9 cellular contexts compared by ENCODE assay signal in the genomic region with DNA sequence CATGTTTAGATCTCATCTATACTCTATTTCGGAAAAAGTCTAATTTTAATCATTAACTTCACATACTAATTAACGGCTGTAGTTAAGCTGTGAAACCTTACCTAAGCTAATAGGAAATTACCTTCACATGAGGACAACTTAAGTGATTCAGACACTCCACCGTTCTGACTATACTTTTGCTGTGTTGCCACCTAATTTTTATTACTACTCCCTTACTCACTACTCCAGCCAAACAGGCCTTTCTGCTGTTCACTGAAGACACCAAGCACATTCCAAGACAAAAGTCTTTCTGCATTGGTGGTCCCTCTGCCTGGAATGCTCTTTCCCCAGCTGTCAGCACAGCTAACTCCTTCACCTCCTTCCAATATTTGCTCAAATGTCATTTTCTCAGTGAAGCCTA. TPM values are rescaled to one million over a fixed set of nuclear protein-coding genes. Genes with fewer than 3 reads are reported as not detected.
DNase-seq lines count a peak whose midpoint lies in the region; ATAC-seq and TF ChIP-seq lines count a peak whose summit lies in the region.
"Had no signal": no experiment of that assay in that cellular context is flagged by ENCODE, and none has a peak within 500 bp of the region (broad histone marks: within the 10 kb centered on the region; RNA-seq: fewer than 3 reads in every experiment).

No MANE protein-coding gene starts in this region.

- TF ChIP-seq CTCF in GM12864 (IDR thresholded peaks at IDR 0.05; ENCODE audit: low read depth, low read length, missing control alignments) (no peak), parathyroid adenoma (IDR thresholded peaks at IDR 0.05) (no peak)

- ATAC-seq in HG02798 (IDR thresholded peaks at IDR 0.05; ENCODE audit: poor library complexity, unreplicated experiment), result no peak
- ATAC-seq: sciatic nerve had no signal

- H3K36me3 ChIP-seq in esophagus (ENCODE audit: control insufficient read depth in 2 of 2, insufficient read depth in 2 of 2, low read length in 1 of 2) (peaks cover 5% of the 10 kb centered on the region in 2 donors), parathyroid adenoma (ENCODE audit: control insufficient read depth, insufficient read depth, low read length) (no peaks in the 10 kb centered on the region)

- intact Hi-C loops in posterior vena cava (cut with DNase I), result no loop called here

- DNase-seq in GM12864 (ENCODE audit: low read depth) (no peak), RKO (ENCODE audit: low spot score) (peak; percentile 86), amniotic stem cell (lab: John Stamatoyannopoulos, UW) (no peak), posterior vena cava (ENCODE audit: low spot score) (no peak), NCI-H187 treated with DMSO at 0.1 percent for 48 hours (lab: John Stamatoyannopoulos, UW) (no peak)

- H2AFZ ChIP-seq in parathyroid adenoma, result no peak overlapping the region

- 76 to 83% methylated on average over 3 of the region's 3 CpGs for WGBS in esophagus, 2 donors

- H3K4me1 ChIP-seq in esophagus (ENCODE audit: control insufficient read depth in 2 of 2, insufficient read depth in 2 of 2, low read length in 1 of 2) (peaks cover 0 to 4% of the 10 kb centered on the region in 2 donors), parathyroid adenoma (peaks cover 8% of the 10 kb centered on the region)

- H3K9me3 ChIP-seq in esophagus (ENCODE audit: control insufficient read depth in 2 of 2, insufficient read depth in 1 of 2, low read depth in 1 of 2, low read length in 1 of 2) (no peaks in the 10 kb centered on the region), parathyroid adenoma (ENCODE audit: control insufficient read depth, low read length) (no peaks in the 10 kb centered on the region)

- no peak overlapping the region for H3K4me2 ChIP-seq in parathyroid adenoma (ENCODE audit: low read length)

- H3K27me3 ChIP-seq in esophagus (ENCODE audit: control insufficient read depth in 1 of 2, insufficient read depth in 2 of 2, low read length in 2 of 2), result no peaks in the 10 kb centered on the region
- H3K27me3 ChIP-seq in parathyroid adenoma (ENCODE audit: control insufficient read depth, insufficient read depth, low read length), result no peaks in the 10 kb centered on the region

- peak overlapping the region; percentile 71 for H3K4me3 ChIP-seq in GM12864 (ENCODE audit: low read depth, low read length)
- peak overlapping the region in 1 of 2 donors; percentile 84 for H3K4me3 ChIP-seq in esophagus (ENCODE audit: low read depth in 1 of 2, low read length in 2 of 2)
- no peak overlapping the region for H3K4me3 ChIP-seq in parathyroid adenoma (ENCODE audit: low read depth, low read length)

- H3K27ac ChIP-seq in esophagus (ENCODE audit: low read depth in 2 of 2, low read length in 1 of 2) (peak overlapping the region; percentile 87 to 94), parathyroid adenoma (peak overlapping the region; percentile 82)

- no peaks in the 10 kb centered on the region for H3K79me2 ChIP-seq in parathyroid adenoma

- no peak overlapping the region for H3K9ac ChIP-seq in parathyroid adenoma

RNA-seq across cellular contexts. Expression of a gene that starts 1.3 kb away (rescaled TPM):
- polyA plus RNA-seq in esophagus, result 1 to 10 TPM; 8.8 to 9.8 TPM
- total RNA-seq in posterior vena cava, result 10 to 100 TPM; 13.9 to 16.9 TPM

RNA-seq across cellular contexts. Expression of a gene that starts 57.4 kb away (rescaled TPM):
- under 1 TPM; 0.02 to 0.20 TPM for polyA plus RNA-seq in esophagus
- total RNA-seq in posterior vena cava, result 1 to 10 TPM; 2.8 to 3.5 TPM
